Comparison of ENCODE assay signal across 10 cellular contexts in the genomic region with DNA sequence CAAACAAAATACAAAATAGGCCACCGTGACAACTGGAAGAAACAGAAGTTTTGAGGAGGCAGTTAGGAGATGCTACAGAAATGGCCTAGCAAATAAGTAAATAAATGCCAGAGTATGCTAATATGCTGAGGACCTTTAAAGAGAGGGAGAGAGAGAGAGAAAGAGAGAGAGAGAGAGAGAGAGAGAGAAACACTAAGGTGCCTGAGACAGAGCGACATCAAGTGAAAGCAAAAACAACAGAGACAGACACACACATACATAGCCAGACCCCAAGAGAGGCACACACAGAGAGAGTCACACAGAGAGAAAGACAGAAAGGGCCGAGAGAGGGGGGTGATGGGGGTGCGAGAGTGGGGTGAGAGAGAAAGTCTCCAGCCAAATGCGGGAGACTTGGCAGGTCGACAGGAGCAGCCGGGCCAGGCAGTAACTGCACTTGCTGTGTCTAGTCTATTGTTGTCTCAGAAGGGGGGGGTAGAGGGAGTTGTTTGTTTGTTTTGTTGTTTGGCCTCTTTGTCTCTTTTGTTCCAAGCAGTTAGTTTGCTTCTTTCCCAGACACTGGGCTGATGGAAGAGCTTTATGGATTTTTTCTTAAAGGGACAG. TPM values are rescaled to one million over a fixed set of nuclear protein-coding genes. Genes with fewer than 3 reads are reported as not detected.
DNase-seq lines count a peak whose midpoint lies in the region; ATAC-seq and TF ChIP-seq lines count a peak whose summit lies in the region.
"Had no signal": no experiment of that assay in that cellular context is flagged by ENCODE, and none has a peak within 500 bp of the region (broad histone marks: within the 10 kb centered on the region; RNA-seq: fewer than 3 reads in every experiment).

No MANE protein-coding gene starts in this region.

- peak; percentile 55 for DNase-seq in NCI-H748 (lab: John Stamatoyannopoulos, UW; ENCODE audit: unreplicated experiment)
- no peak for DNase-seq in NCI-H748 treated with DMSO at 0.1 percent for 48 hours (lab: John Stamatoyannopoulos, UW)
- no peak for DNase-seq in esophagus muscularis mucosa (ENCODE audit: extremely low spot score)
- peak; percentile 96 for DNase-seq in medulla oblongata (ENCODE audit: extremely low spot score)
- no peak for DNase-seq in uterus
- no peak for DNase-seq in erythroblast (lab: John Stamatoyannopoulos, UW)
- no peak for DNase-seq in SHP77 treated with DMSO at 0.1 percent for 48 hours (lab: John Stamatoyannopoulos, UW)
- DNase-seq: NCI-H226 had no signal

- TF ChIP-seq POLR2A in esophagus muscularis mucosa (IDR thresholded peaks at IDR 0.05; ENCODE audit: low read depth) (no peak), uterus (IDR thresholded peaks at IDR 0.05) (no peak), erythroblast (IDR thresholded peaks at IDR 0.05; ENCODE audit: low read length) (no peak)

- intact Hi-C loops in esophagus muscularis mucosa (cut with DNase I) (no loop called here), uterus (cut with DNase I; ENCODE audit: low total_unique reads) (no loop called here)

- H3K4me3 ChIP-seq in esophagus muscularis mucosa (peak overlapping the region; percentile 32 to 47 (median 34)), uterus (no peak overlapping the region)

- no peak for TF ChIP-seq EP300 in esophagus muscularis mucosa (IDR thresholded peaks at IDR 0.05)

- H3K27ac ChIP-seq in esophagus muscularis mucosa (replicated peaks in 1 of 4) (peak overlapping the region; percentile 50 to 83 (median 61)), uterus (peak overlapping the region; percentile 43 to 58)

- H3K27me3 ChIP-seq in esophagus muscularis mucosa = peaks cover 0 to 49% (median 17%) of the 10 kb centered on the region in 4 donors
- peaks cover 3 to 20% of the 10 kb centered on the region in 2 donors for H3K27me3 ChIP-seq in uterus

- H3K36me3 ChIP-seq in esophagus muscularis mucosa = no peaks in the 10 kb centered on the region
- H3K36me3 ChIP-seq in uterus = no peaks in the 10 kb centered on the region

- ATAC-seq in GM21737 (IDR thresholded peaks at IDR 0.05; ENCODE audit: unreplicated experiment) = no peak

- H3K9me3 ChIP-seq in esophagus muscularis mucosa (no peaks in the 10 kb centered on the region), uterus (no peaks in the 10 kb centered on the region)

- TF ChIP-seq CTCF in esophagus muscularis mucosa (IDR thresholded peaks at IDR 0.05) = no peak
- TF ChIP-seq CTCF in uterus (IDR thresholded peaks at IDR 0.05) = no peak

- WGBS in esophagus muscularis mucosa = 45% methylated on average over 7 of the region's 7 CpGs

- H3K4me1 ChIP-seq in esophagus muscularis mucosa = peaks cover 37 to 85% (median 73%) of the 10 kb centered on the region in 4 donors
- no peaks in the 10 kb centered on the region for H3K4me1 ChIP-seq in uterus

RNA-seq across cellular contexts. Expression of a gene that starts 30.1 kb away (rescaled TPM):
- 10 to 100 TPM; 38.1 to 64.4 (median 55.8) TPM for total RNA-seq in esophagus muscularis mucosa
- total RNA-seq in uterus = 100 to 1,000 TPM in 3 of 4 donors, 10 to 100 TPM in 1; 85.3 to 173 (median 115) TPM
- total RNA-seq: activated T-helper 2 cell treated with anti-CD3 and anti-CD28 coated beads, Interferon-gamma antibody, Interleukin-2, Interleukin-4, amounts not matched to agents 10 μg/mL and 5 μg/mL and 100 μg/mL, durations not matched to agents 14 hours and 24 hours and 36 hours had no signal

Comparison
In these comparisons a context has a peak if more than half of its experiments do, and no peak if none do; other contexts are left out.
1. DNase-seq: peak in NCI-H748 (single experiment) and medulla oblongata (single experiment); none in NCI-H748 treated with DMSO at 0.1 percent for 48 hours (single experiment), esophagus muscularis mucosa (single experiment), uterus (0 of 2), erythroblast (0 of 2) and SHP77 treated with DMSO at 0.1 percent for 48 hours (single experiment).
2. H3K4me3 ChIP-seq: peak in esophagus muscularis mucosa (4 of 4); none in uterus (0 of 2).